Comparison of ENCODE assay signal across 9 cellular contexts in the genomic region with DNA sequence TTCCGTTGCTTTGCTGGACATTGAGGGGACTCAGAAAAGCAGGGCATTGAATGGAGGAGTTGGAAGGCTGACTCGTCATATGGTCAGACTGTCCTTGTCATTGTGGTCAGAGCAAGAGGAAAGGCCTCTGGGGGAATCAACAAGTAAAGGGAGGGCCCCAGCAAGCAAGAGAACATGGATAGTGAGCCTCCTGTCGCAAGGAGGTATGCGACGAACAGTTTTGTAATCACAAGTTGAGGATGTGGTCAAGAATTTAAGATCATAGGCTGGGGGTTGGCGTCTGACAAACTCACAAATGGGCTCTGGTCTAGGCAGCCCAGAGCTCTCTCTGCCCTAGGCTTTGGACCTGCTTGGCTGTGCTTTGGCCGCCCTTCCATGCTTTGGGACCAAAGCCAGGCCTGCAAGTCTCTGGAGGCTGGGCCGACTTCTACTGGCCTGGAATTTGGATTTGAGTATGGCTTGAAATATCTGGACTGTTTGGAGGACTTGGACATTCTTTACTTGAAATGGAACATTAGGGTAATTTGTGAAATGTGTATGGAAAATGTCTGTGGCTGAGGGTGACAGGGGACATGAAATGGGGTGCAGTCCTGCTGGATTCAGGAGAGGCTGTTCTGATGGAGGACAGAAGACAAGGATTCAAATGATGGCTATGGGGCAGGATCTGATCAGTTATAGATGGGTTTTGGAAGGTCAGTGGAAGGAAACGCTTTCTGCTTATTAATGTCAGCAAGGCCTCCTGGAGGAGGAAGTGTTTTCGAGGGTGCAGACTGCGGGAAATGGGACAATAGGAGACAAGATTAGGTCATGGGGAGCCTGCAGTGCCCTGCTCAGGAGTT. TPM values are rescaled to one million over a fixed set of nuclear protein-coding genes. Genes with fewer than 3 reads are reported as not detected.
DNase-seq lines count a peak whose midpoint lies in the region; ATAC-seq and TF ChIP-seq lines count a peak whose summit lies in the region.
"Had no signal": no experiment of that assay in that cellular context is flagged by ENCODE, and none has a peak within 500 bp of the region (broad histone marks: within the 10 kb centered on the region; RNA-seq: fewer than 3 reads in every experiment).

No MANE protein-coding gene starts in this region.

- TF ChIP-seq CTCF in HFF-Myc (IDR thresholded peaks at IDR 0.05; ENCODE audit: low read depth, low read length, missing control alignments) (no peak), ascending aorta (IDR thresholded peaks at IDR 0.05) (no peak), smooth muscle cell (IDR thresholded peaks at IDR 0.05; ENCODE audit: borderline replicate concordance, insufficient read depth, poor library complexity, severe bottlenecking) (no peak), lower leg skin (IDR thresholded peaks at IDR 0.05) (no peak)

- H3K79me2 ChIP-seq in smooth muscle cell (ENCODE audit: low read depth): peaks cover 70% of the 10 kb centered on the region

- intact Hi-C loops in ascending aorta (cut with DNase I): loop anchor here (2.0 to 10.0 kb wide), 3 partner anchors 36 to 296 kb away; no protein-coding TSS in a partner anchor
- intact Hi-C loops in lower leg skin (cut with DNase I; ENCODE audit: low total_unique reads): no loop called here

- H3K9me3 ChIP-seq in ascending aorta (no peaks in the 10 kb centered on the region), smooth muscle cell (replicated peaks; ENCODE audit: low read depth) (no peaks in the 10 kb centered on the region)

- H3K27ac ChIP-seq in ascending aorta (peak overlapping the region; percentile 95 to 97), smooth muscle cell (ENCODE audit: low read depth) (peak overlapping the region; percentile 96)

- H3K36me3 ChIP-seq in ascending aorta: no peaks in the 10 kb centered on the region
- H3K36me3 ChIP-seq in smooth muscle cell (ENCODE audit: low read depth): no peaks in the 10 kb centered on the region

- H2AFZ ChIP-seq in smooth muscle cell (ENCODE audit: low read depth): no peak overlapping the region

- DNase-seq in HFF-Myc (ENCODE audit: extremely low read depth, low read depth) (no peak), ascending aorta (ENCODE audit: low spot score in 2 of 2) (peak in 1 of 2 donors; percentile 92), hypothalamus (lab: John Stamatoyannopoulos, UW) (peak in 27 of 51 donors; percentile 26 to 84 (median 55)), smooth muscle cell (lab: John Stamatoyannopoulos, UW; ENCODE audit: unreplicated experiment) (no peak), lower leg skin (ENCODE audit: low spot score in 2 of 2) (no peak), ecto neural progenitor cell (ENCODE audit: low spot score) (no peak)
- DNase-seq: activated naive CD8-positive, alpha-beta T cell treated with anti-CD3 and anti-CD28 coated beads for 36 hours had no signal

- H3K27me3 ChIP-seq in ascending aorta: no peaks in the 10 kb centered on the region
- H3K27me3 ChIP-seq in smooth muscle cell (ENCODE audit: low read depth): no peaks in the 10 kb centered on the region

- H3K9ac ChIP-seq in smooth muscle cell (ENCODE audit: low read depth): peak overlapping the region; percentile 67

- H3K4me3 ChIP-seq in HFF-Myc (replicated peaks; ENCODE audit: low read depth, low read length) (peak overlapping the region; percentile 74), ascending aorta (peak overlapping the region in 1 of 2 donors; percentile 98), smooth muscle cell (peak overlapping the region; percentile 91), lower leg skin (ENCODE audit: low read depth, poor library complexity, severe bottlenecking) (no peak overlapping the region)

- H3K4me1 ChIP-seq in ascending aorta (peaks cover 54 to 70% of the 10 kb centered on the region in 2 donors), smooth muscle cell (ENCODE audit: low read depth) (peaks cover 55% of the 10 kb centered on the region)

- H3F3A ChIP-seq in smooth muscle cell (ENCODE audit: low read depth): peaks cover 53% of the 10 kb centered on the region

- WGBS in smooth muscle cell (ENCODE audit: low lambda C conversion rate): 34% methylated on average over 11 of the region's 11 CpGs
- WGBS in lower leg skin, 2 donors: 36 to 38% methylated on average over 11 of the region's 11 CpGs

- peaks cover 59% of the 10 kb centered on the region for H4K20me1 ChIP-seq in smooth muscle cell (ENCODE audit: low read depth)

- peak overlapping the region; percentile 94 for H3K4me2 ChIP-seq in smooth muscle cell

- no peak for TF ChIP-seq POLR2A in lower leg skin (IDR thresholded peaks at IDR 0.05)

- ATAC-seq in GM18868 (IDR thresholded peaks at IDR 0.05; ENCODE audit: unreplicated experiment): no peak
- no peak for ATAC-seq in GM18870 (IDR thresholded peaks at IDR 0.05; ENCODE audit: unreplicated experiment)

RNA-seq across cellular contexts. Expression of a gene that starts 19.2 kb away (rescaled TPM):
- total RNA-seq in ascending aorta: 71.5 TPM
- total RNA-seq in smooth muscle cell: 53.0 and 64.6 TPM in 2 replicates
- polyA plus RNA-seq in smooth muscle cell: 32.4 and 42.1 TPM in 2 replicates
- total RNA-seq in lower leg skin: 100 to 1,000 TPM in 3 of 4 donors, 10 to 100 TPM in 1; 62.9 to 127 (median 115) TPM

RNA-seq across cellular contexts. Expression of a gene that starts 39.2 kb away (rescaled TPM):
- total RNA-seq in ascending aorta: 1,928 TPM
- 2,252 and 2,349 TPM in 2 replicates for total RNA-seq in smooth muscle cell
- polyA plus RNA-seq in smooth muscle cell: 1,004 and 1,045 TPM in 2 replicates
- total RNA-seq in lower leg skin: 1,000 to 10,000 TPM; 2,497 to 4,490 (median 3,854) TPM

Comparison
In these comparisons a context has a peak if more than half of its experiments do, and no peak if none do; other contexts are left out.
1. DNase-seq: peak in hypothalamus (27 of 51); none in HFF-Myc (single experiment), smooth muscle cell (single experiment), lower leg skin (0 of 2) and ecto neural progenitor cell (single experiment).